Comparison of ENCODE assay signal across 8 cellular contexts in genomic region chr14:69580009-69580577, GRCh38. TPM values are rescaled to one million over a fixed set of nuclear protein-coding genes. Genes with fewer than 3 reads are reported as not detected.
DNase-seq lines count a peak whose midpoint lies in the region; ATAC-seq, FAIRE-seq and TF ChIP-seq lines count a peak whose summit lies in the region.

No MANE protein-coding gene starts in this region.

- CTCF ChIA-PET in IMR-90 (lab: Yijun Ruan, JAX): interaction anchor here (0.9 to 2.3 kb wide), 6 partner anchors 10 to 151 kb away, joined by 3 to 8 read pairs (median 4); no protein-coding TSS in a partner anchor

- H3K36me3 ChIP-seq in IMR-90 (ENCODE audit: control insufficient read depth, insufficient read depth, low read length) (no peaks in the 10 kb centered on the region), pancreas (no peaks in the 10 kb centered on the region)

- H3K18ac ChIP-seq in IMR-90 (ENCODE audit: low read depth, low read length): no peak overlapping the region; the same call in 1 of the 2 replicates

- no peak overlapping the region for H3K27ac ChIP-seq in IMR-90 (ENCODE audit: insufficient read depth, low read length)
- H3K27ac ChIP-seq in pancreas: no peak overlapping the region

- H3K4ac ChIP-seq in IMR-90 (ENCODE audit: low read depth, low read length): 0 out of 2 replicates have a peak overlapping the region, but pooled peaks have one; percentile 27

- dilution Hi-C loops in IMR-90 (cut with HindIII; ENCODE audit: low sequenced_read_pairs, unreplicated experiment): no loop called here

- ATAC-seq in IMR-90 (ENCODE audit: low read depth) (peak; percentile 87), pancreas (peak; percentile 59 to 88 (median 78)), HG02885 (IDR thresholded peaks at IDR 0.05; ENCODE audit: poor library complexity, unreplicated experiment) (no peak), HG02970 (IDR thresholded peaks at IDR 0.05; ENCODE audit: low FRiP score, unreplicated experiment) (no peak)

- intact Hi-C loops in IMR-90 (cut with micrococcal nuclease): no loop called here
- intact Hi-C loops in pancreas (cut with DNase I): no loop called here

- TF ChIP-seq CTCF in IMR-90 (conservative IDR thresholded peaks at IDR 0.05; ENCODE audit: low read depth, low read length) (peak; percentile 76), fibroblast of mammary gland (conservative IDR thresholded peaks at IDR 0.05; ENCODE audit: control insufficient read depth, insufficient read depth, low read depth, low read length) (peak; percentile 89), pancreas (IDR thresholded peaks at IDR 0.05) (no peak)

- H2BK15ac ChIP-seq in IMR-90 (ENCODE audit: low read depth, low read length): no peak overlapping the region

- no peak overlapping the region for H2BK20ac ChIP-seq in IMR-90 (ENCODE audit: low read depth, low read length)

- peak overlapping the region; percentile 34 for H2AFZ ChIP-seq in IMR-90 (replicated peaks; ENCODE audit: low read length, poor library complexity)

- 0% methylated on average over 2 of the region's 7 CpGs; no CpG with 5 or more reads in 1 of the 2 experiments for WGBS in IMR-90 (ENCODE audit: extremely low coverage in 2 of 2, insufficient read length in 1 of 2), 2 experiments
- WGBS in pancreas, 2 donors: 28 to 35% methylated on average over 7 of the region's 7 CpGs

- H3K9me3 ChIP-seq in IMR-90 (ENCODE audit: control insufficient read depth, insufficient read depth, low read length) (no peaks in the 10 kb centered on the region), pancreas (no peaks in the 10 kb centered on the region)

- no TSS peak for BruUV-seq in IMR-90 (replicated peaks; lab: Mats Ljungman, UMichigan)

- TF ChIP-seq RAD21 in IMR-90 (IDR thresholded peaks at IDR 0.05; ENCODE audit: low read length): peak; percentile 58

- no peak overlapping the region for H3K9ac ChIP-seq in IMR-90 (ENCODE audit: low read depth, low read length)

- no peak overlapping the region for H2BK120ac ChIP-seq in IMR-90 (ENCODE audit: low read depth, low read length)

- no peak overlapping the region for H3K56ac ChIP-seq in IMR-90 (ENCODE audit: extremely low read depth, insufficient read depth, low read length)

- H4K20me1 ChIP-seq in IMR-90 (ENCODE audit: insufficient read depth, low read length): no peaks in the 10 kb centered on the region

- POLR2A ChIA-PET in IMR-90 (lab: Charles Lee; ENCODE audit: unreplicated experiment): no interaction called here

- H3K23ac ChIP-seq in IMR-90 (ENCODE audit: low read depth, low read length): no peak overlapping the region

- FAIRE-seq in pancreas (lab: Jason Lieb, UNC): no peak

- no peak overlapping the region; the same call in 1 of the 2 replicates for H4K5ac ChIP-seq in IMR-90 (ENCODE audit: low read depth, low read length)

- no peaks in the 10 kb centered on the region for H3K4me1 ChIP-seq in IMR-90 (ENCODE audit: control insufficient read depth, insufficient read depth, low read length)
- peaks cover 0 to 5% (median 0%) of the 10 kb centered on the region in 3 donors for H3K4me1 ChIP-seq in pancreas

- H2AK9ac ChIP-seq in IMR-90 (replicated peaks; ENCODE audit: low read depth, low read length, poor library complexity): peak overlapping the region; percentile 45

- DNase-seq in DMS114 treated with DMSO at 0.1 percent for 48 hours (lab: John Stamatoyannopoulos, UW; ENCODE audit: unreplicated experiment) (peak; percentile 30), IMR-90 (peak; percentile 96), RPMI8226 (peak; percentile 53), fibroblast of mammary gland (ENCODE audit: low read depth) (peak; percentile 100), pancreas (peak in 1 of 6 donors; percentile 46), mesenteric fat pad (ENCODE audit: low spot score) (no peak)

- no peak overlapping the region for H4K91ac ChIP-seq in IMR-90 (ENCODE audit: insufficient read depth, low read depth, low read length)

- H2AK5ac ChIP-seq in IMR-90 (ENCODE audit: low read depth, low read length): 0 out of 2 replicates have a peak overlapping the region, but pooled peaks have one; percentile 15

- H4K8ac ChIP-seq in IMR-90 (ENCODE audit: low read depth in 2 of 2, low read length in 2 of 2): no peak overlapping the region

- in situ Hi-C loops in IMR-90 (cut with MboI; ENCODE audit: low sequenced_read_pairs): loop anchor here (5.0 to 25.0 kb wide), 2 partner anchors 147 to 432 kb away; no protein-coding TSS in a partner anchor

- peaks cover 18% of the 10 kb centered on the region for H3K27me3 ChIP-seq in IMR-90 (ENCODE audit: control insufficient read depth, insufficient read depth, low read length)
- peaks cover 0 to 11% (median 0%) of the 10 kb centered on the region in 4 donors for H3K27me3 ChIP-seq in pancreas

- H3K9me1 ChIP-seq in IMR-90 (ENCODE audit: insufficient read depth, low read length): 0 out of 2 replicates have a peak, but pooled peaks cover 6% of the 10 kb centered on the region

- no peaks in the 10 kb centered on the region for H3K79me1 ChIP-seq in IMR-90 (ENCODE audit: low read depth in 1 of 2, low read length in 2 of 2)

- H2BK5ac ChIP-seq in IMR-90 (ENCODE audit: low read depth, low read length, poor library complexity, severe bottlenecking): no peak overlapping the region

- H3K4me2 ChIP-seq in IMR-90 (ENCODE audit: low read depth, low read length): no peak overlapping the region

- H3K14ac ChIP-seq in IMR-90 (replicated peaks; ENCODE audit: low read depth, low read length): no peak overlapping the region; the same call in 1 of the 2 replicates

- TF ChIP-seq POLR2A in IMR-90 (IDR thresholded peaks at IDR 0.05; ENCODE audit: low read depth, low read length): no peak

- H3K4me3 ChIP-seq in IMR-90 (ENCODE audit: insufficient read depth, low read depth, low read length) (no peak overlapping the region), fibroblast of mammary gland (ENCODE audit: control insufficient read depth, low read depth, low read length) (no peak overlapping the region), pancreas (no peak overlapping the region)

TF ChIP-seq in IMR-90, 13 proteins besides CTCF, POLR2A, EP300 and RAD21:
- peak; percentile 95 for TF ChIP-seq FOS (IDR thresholded peaks at IDR 0.05; ENCODE audit: low read depth, low read length)
- TF ChIP-seq MAFK (IDR thresholded peaks at IDR 0.05; ENCODE audit: low read depth, low read length): peak; percentile 32; the same call in 1 of the 2 replicates
- TF ChIP-seq CEBPB (IDR thresholded peaks at IDR 0.05; ENCODE audit: low read depth, low read length): peak; percentile 99
- peak; percentile 64; the same call in 1 of the 2 replicates for TF ChIP-seq MAZ (IDR thresholded peaks at IDR 0.05; ENCODE audit: borderline replicate concordance, low read depth, low read length)
- TF ChIP-seq SMC3 (IDR thresholded peaks at IDR 0.05; ENCODE audit: low read depth, low read length): peak; percentile 49
- no peak for TF ChIP-seq ELK1 (IDR thresholded peaks at IDR 0.05; ENCODE audit: borderline replicate concordance, low read depth, low read length)
TF ChIP-seq in IMR-90: peak in this region for 5.

RNA-seq across cellular contexts. Expression of gene CCDC177, which starts 5.4 kb away (rescaled TPM):
- total RNA-seq in IMR-90 (2012; rRNA removed) (not detected in 2 replicates), pancreas (not detected), mesenteric fat pad (not detected)
- polyA plus RNA-seq in IMR-90 (2012; rRNA removed) (not detected in 2 replicates), pancreas (not detected)
- not detected in 2 replicates for polyA plus RNA-seq in IMR-90 (2012; cell fraction: cytosol; rRNA removed)
- not detected in 2 replicates for polyA plus RNA-seq in IMR-90 (2012; cell fraction: nucleus; rRNA removed; ENCODE audit: low replicate concordance)

RNA-seq across cellular contexts. Expression of gene SUSD6, which starts 31.3 kb away (rescaled TPM):
- 2.3 and 2.5 TPM in 2 replicates for total RNA-seq in IMR-90 (2012; rRNA removed)
- polyA plus RNA-seq in IMR-90 (2012; rRNA removed): 10.1 and 10.4 TPM in 2 replicates
- polyA plus RNA-seq in IMR-90 (2012; cell fraction: cytosol; rRNA removed): 5.9 and 7.7 TPM in 2 replicates
- polyA plus RNA-seq in IMR-90 (2012; cell fraction: nucleus; rRNA removed; ENCODE audit: low replicate concordance): 21.8 and 29.0 TPM in 2 replicates
- 10 to 100 TPM; 17.8 to 41.9 (median 22.8) TPM for total RNA-seq in pancreas
- polyA plus RNA-seq in pancreas: 10 to 100 TPM in 1 of 2 donors, 1 to 10 TPM in 1; 8.9 to 12.2 TPM
- total RNA-seq in mesenteric fat pad: 48.0 TPM

Comparison
In these comparisons a context has a peak if more than half of its experiments do, and no peak if none do; other contexts are left out.
1. ATAC-seq: peak in IMR-90 (single experiment) and pancreas (4 of 4); none in HG02885 (single experiment) and HG02970 (single experiment).
2. CTCF ChIP-seq: peak in IMR-90 (single experiment) and fibroblast of mammary gland (single experiment); none in pancreas (0 of 4).